Comparison of ENCODE assay signal across 20 cellular contexts in genomic region chr10:133117688-133118071, GRCh38. TPM values are rescaled to one million over a fixed set of nuclear protein-coding genes. Genes with fewer than 3 reads are reported as not detected.
A peak's percentile ranks its signal among the peaks of the same experiment; 100 is the strongest.
DNase-seq lines count a peak whose midpoint lies in the region; ATAC-seq and TF ChIP-seq lines count a peak whose summit lies in the region.
"Had no signal": no experiment of that assay in that cellular context is flagged by ENCODE, and none has a peak within 500 bp of the region (broad histone marks: within the 10 kb centered on the region; RNA-seq: fewer than 3 reads in every experiment).

No MANE protein-coding gene starts in this region.

- peak in 1 of 2 donors; percentile 25 for TF ChIP-seq POLR2A in adrenal gland (IDR thresholded peaks at IDR 0.05)

- H2BK5ac ChIP-seq in neuronal stem cell (ENCODE audit: low read length): no peak overlapping the region

- H3K9me3 ChIP-seq in adrenal gland (replicated peaks in 1 of 3) (no peaks in the 10 kb centered on the region), heart right ventricle (peaks cover 0 to 19% (median 8%) of the 10 kb centered on the region in 11 donors), neuronal stem cell (replicated peaks in 1 of 2; ENCODE audit: control insufficient read depth in 2 of 2, insufficient read depth in 1 of 2, low read depth in 1 of 2, low read length in 2 of 2) (peaks cover 0 to 11% of the 10 kb centered on the region in 2 donors)
- H3K9me3 ChIP-seq: MG63 had no signal

- H3K4me3 ChIP-seq in adrenal gland (no peak overlapping the region), heart right ventricle (no peak overlapping the region), neuronal stem cell (ENCODE audit: low read length in 2 of 2) (no peak overlapping the region)
- H3K4me3 ChIP-seq: BLaER1 treated with 17β-estradiol and CSF1 and Interleukin-3, amounts not matched to agents 10 nM and 100 nM; MG63 had no signal

- ATAC-seq in heart right ventricle (peak; percentile 69 to 90 (median 87)), GM18511 (IDR thresholded peaks at IDR 0.05; ENCODE audit: unreplicated experiment) (no peak)
- ATAC-seq: CD8-positive, alpha-beta T cell had no signal

- H2AFZ ChIP-seq in neuronal stem cell (ENCODE audit: low read length): no peak overlapping the region

- WGBS in adrenal gland, 4 donors: 45 to 53% (median 50%) methylated on average over 1 to 8 of the region's 8 CpGs
- 63 to 69% methylated on average over 8 of the region's 8 CpGs for WGBS in heart right ventricle, 2 donors
- WGBS in neuronal stem cell (ENCODE audit: extremely low coverage in 2 of 2, insufficient read length in 2 of 2, insufficient replicate concordance in 1 of 2), 2 donors: no CpG with 5 or more reads among the region's 8 CpGs

- no peak overlapping the region for H2BK120ac ChIP-seq in neuronal stem cell (ENCODE audit: low read depth, low read length)

- H2BK15ac ChIP-seq in neuronal stem cell (ENCODE audit: low read length): no peak overlapping the region

- H3K4me1 ChIP-seq in adrenal gland (replicated peaks in 1 of 2) (peaks cover 0 to 4% of the 10 kb centered on the region in 2 donors), heart right ventricle (peaks cover 0 to 6% (median 0%) of the 10 kb centered on the region in 9 donors), neuronal stem cell (ENCODE audit: control insufficient read depth in 2 of 2, insufficient read depth in 1 of 2, low read depth in 1 of 2, low read length in 2 of 2) (peaks cover 0 to 4% of the 10 kb centered on the region in 2 donors)

- intact Hi-C loops in adrenal gland (cut with DNase I) (no loop called here), heart right ventricle (cut with DNase I) (no loop called here)

- H3K4ac ChIP-seq in neuronal stem cell (ENCODE audit: low read length): no peak overlapping the region

- H3K18ac ChIP-seq in neuronal stem cell (ENCODE audit: low read length): peak overlapping the region; percentile 76

- in situ Hi-C loops in GM13977 (cut with MboI; ENCODE audit: low pct_unique_long_range_greater_than_20kb, low sequenced_read_pairs, unreplicated experiment): no loop called here

- H3K9ac ChIP-seq in neuronal stem cell (ENCODE audit: low read depth, low read length, poor library complexity): peak overlapping the region; percentile 70
- H3K9ac ChIP-seq: BLaER1 treated with 17β-estradiol and CSF1 and Interleukin-3, amounts not matched to agents 10 nM and 100 nM had no signal

- no peak overlapping the region for H2BK12ac ChIP-seq in neuronal stem cell (ENCODE audit: low read length)

- TF ChIP-seq CTCF in adrenal gland (IDR thresholded peaks at IDR 0.05): no peak
- TF ChIP-seq CTCF in heart right ventricle (IDR thresholded peaks at IDR 0.05): no peak
- TF ChIP-seq CTCF in GM13977 (IDR thresholded peaks at IDR 0.05; ENCODE audit: extremely low read depth, insufficient read depth, missing control alignments): no peak

- H2AK5ac ChIP-seq in neuronal stem cell (ENCODE audit: low read depth, low read length): peak overlapping the region; percentile 79

- peak overlapping the region; percentile 65 for H3K23ac ChIP-seq in neuronal stem cell (ENCODE audit: low read depth, low read length, poor library complexity)

- H3K14ac ChIP-seq in neuronal stem cell (ENCODE audit: low read length): peak overlapping the region; percentile 56

- H4K91ac ChIP-seq in neuronal stem cell (ENCODE audit: low read depth, low read length, poor library complexity): no peak overlapping the region

- peaks cover 3% of the 10 kb centered on the region for H3K79me1 ChIP-seq in neuronal stem cell (ENCODE audit: low read depth, low read length)

- H3K27me3 ChIP-seq in adrenal gland: no peaks in the 10 kb centered on the region
- H3K27me3 ChIP-seq in heart right ventricle: peaks cover 0 to 13% (median 0%) of the 10 kb centered on the region in 7 donors
- peaks cover 0 to 8% (median 0%) of the 10 kb centered on the region in 3 experiments for H3K27me3 ChIP-seq in neuronal stem cell (ENCODE audit: control insufficient read depth in 3 of 3, insufficient read depth in 3 of 3, low read depth in 1 of 3, low read length in 3 of 3)
- H3K27me3 ChIP-seq: MG63 had no signal

- H4K8ac ChIP-seq in neuronal stem cell (ENCODE audit: low read depth, low read length): no peak overlapping the region

- H3K27ac ChIP-seq in adrenal gland (peak overlapping the region in 1 of 5 donors; percentile 52), heart right ventricle (peak overlapping the region in 5 of 10 donors; percentile 41 to 79 (median 78)), neuronal stem cell (replicated peaks; ENCODE audit: low read length) (no peak overlapping the region)
- H3K27ac ChIP-seq: BLaER1 treated with 17β-estradiol and CSF1 and Interleukin-3, amounts not matched to agents 10 nM and 100 nM had no signal

- DNase-seq in adrenal gland (peak; percentile 38 to 91 (median 75)), heart right ventricle (peak; percentile 34 to 71), neuronal stem cell (ENCODE audit: low spot score) (no peak), stromal cell of bone marrow (ENCODE audit: low read depth) (peak; percentile 2), GM13977 (ENCODE audit: low spot score) (no peak), GM19238 (ENCODE audit: insufficient read length, low spot score) (no peak)
- DNase-seq: Calu3; CD8-positive, alpha-beta T cell; HCEC 1CT; Kasumi-1; MG63; NCI-H1048; NCI-H1436; NCI-H2029; NCI-H345; NCI-H524 treated with DMSO at 0.1 percent for 48 hours had no signal

- no peak overlapping the region for H3K4me2 ChIP-seq in neuronal stem cell (ENCODE audit: insufficient read depth, low read length, poor library complexity, severe bottlenecking)
- H3K4me2 ChIP-seq: BLaER1 treated with 17β-estradiol and CSF1 and Interleukin-3, amounts not matched to agents 10 nM and 100 nM had no signal

- H3K36me3 ChIP-seq in adrenal gland (replicated peaks in 1 of 2) (no peaks in the 10 kb centered on the region), heart right ventricle (no peaks in the 10 kb centered on the region), neuronal stem cell (replicated peaks in 1 of 2; ENCODE audit: control insufficient read depth in 2 of 2, insufficient read depth in 2 of 2, low read length in 2 of 2) (no peaks in the 10 kb centered on the region)
- H3K36me3 ChIP-seq: BLaER1 treated with 17β-estradiol and CSF1 and Interleukin-3, amounts not matched to agents 10 nM and 100 nM; MG63 had no signal

RNA-seq across cellular contexts. Expression of gene ADGRA1, which starts 30.0 kb away (rescaled TPM):
- total RNA-seq in adrenal gland (1 to 10 TPM in 3 of 8 donors, under 1 TPM in 3, not detected in 2; 0.06 to 6.8 (median 1.7) TPM), heart right ventricle (under 1 TPM in 5 of 10 donors, not detected in 5; 0.09 to 0.21 (median 0.11) TPM)
- polyA plus RNA-seq in adrenal gland (1 to 10 TPM; 2.2 to 8.2 (median 4.5) TPM), heart right ventricle (under 1 TPM in 1 of 2 donors, not detected in 1; under 0.01 TPM)
- polyA plus RNA-seq in neuronal stem cell (2013, experiment 1 of 2): 0.08 TPM
- 0.07 TPM for polyA plus RNA-seq in neuronal stem cell (2013, experiment 2 of 2)
- total RNA-seq: Calu3; CD8-positive, alpha-beta T cell; RPMI7951 had no signal
- polyA plus RNA-seq: IgD-negative memory B cell had no signal

RNA-seq across cellular contexts. Expression of gene KNDC1, which starts 42.3 kb away (rescaled TPM):
- total RNA-seq in adrenal gland: 10 to 100 TPM; 12.2 to 93.4 (median 41.5) TPM
- polyA plus RNA-seq in adrenal gland: 10 to 100 TPM in 2 of 3 donors, 1 to 10 TPM in 1; 1.0 to 53.2 (median 19.2) TPM
- under 1 TPM in 8 of 10 donors, not detected in 2; 0.04 to 0.88 (median 0.20) TPM for total RNA-seq in heart right ventricle
- under 1 TPM in 1 of 2 donors, not detected in 1; 0.07 TPM for polyA plus RNA-seq in heart right ventricle
- polyA plus RNA-seq in neuronal stem cell (2013, experiment 1 of 2): 6.4 TPM
- polyA plus RNA-seq in neuronal stem cell (2013, experiment 2 of 2): 6.1 TPM
- total RNA-seq: CD8-positive, alpha-beta T cell; RPMI7951 had no signal

Comparison
In these comparisons a context has a peak if more than half of its experiments do, and no peak if none do; other contexts are left out.
1. DNase-seq: peak in adrenal gland (7 of 7), heart right ventricle (2 of 2) and stromal cell of bone marrow (single experiment); none in neuronal stem cell (single experiment), GM13977 (single experiment) and GM19238 (single experiment).
2. RNA of gene KNDC1, which starts 42.3 kb away (total RNA-seq): 12.2 to 93.4 TPM in adrenal gland; 0.04 to 0.88 TPM in heart right ventricle; every median in the first group is over 4 times any median in the second.